In genomic region chr18:21735452-21736015, GRCh38 we compare ENCODE assay signal across 8 cellular contexts. TPM values are rescaled to one million over a fixed set of nuclear protein-coding genes. Genes with fewer than 3 reads are reported as not detected.
DNase-seq lines count a peak whose midpoint lies in the region; ATAC-seq lines count a peak whose summit lies in the region.

No MANE protein-coding gene starts in this region.

- DNase-seq in HCEC 1CT (peak; percentile 23), T-helper 22 cell (ENCODE audit: low read depth) (peak; percentile 42), neuronal stem cell (ENCODE audit: low spot score) (no peak), NCI-H1092 (lab: John Stamatoyannopoulos, UW) (no peak), retina (no peak), NCI-H1105 treated with DMSO at 0.1 percent for 48 hours (lab: John Stamatoyannopoulos, UW) (no peak)
- peak; percentile 29 for DNase-seq in effector CD4-positive, alpha-beta T cell

- no peak overlapping the region for H3K4me3 ChIP-seq in neuronal stem cell (ENCODE audit: low read length in 2 of 2)

- H4K91ac ChIP-seq in neuronal stem cell (ENCODE audit: low read depth, low read length, poor library complexity) = no peak overlapping the region

- no peak overlapping the region for H3K23ac ChIP-seq in neuronal stem cell (ENCODE audit: low read depth, low read length, poor library complexity)

- no CpG with 5 or more reads among the region's 12 CpGs for WGBS in neuronal stem cell (ENCODE audit: extremely low coverage in 2 of 2, insufficient read length in 2 of 2, insufficient replicate concordance in 1 of 2), 2 donors

- no peaks in the 10 kb centered on the region for H3K79me1 ChIP-seq in neuronal stem cell (ENCODE audit: low read depth, low read length)

- no peaks in the 10 kb centered on the region for H3K36me3 ChIP-seq in neuronal stem cell (replicated peaks in 1 of 2; ENCODE audit: control insufficient read depth in 2 of 2, insufficient read depth in 2 of 2, low read length in 2 of 2)

- no peak overlapping the region for H2BK120ac ChIP-seq in neuronal stem cell (ENCODE audit: low read depth, low read length)

- ATAC-seq in HG03520 (IDR thresholded peaks at IDR 0.05; ENCODE audit: unreplicated experiment) = no peak

- no peak overlapping the region for H3K9ac ChIP-seq in neuronal stem cell (ENCODE audit: low read depth, low read length, poor library complexity)

- no peak overlapping the region for H3K27ac ChIP-seq in neuronal stem cell (replicated peaks; ENCODE audit: low read length)

- no peak overlapping the region for H2AK5ac ChIP-seq in neuronal stem cell (ENCODE audit: low read depth, low read length)

- H3K14ac ChIP-seq in neuronal stem cell (ENCODE audit: low read length) = no peak overlapping the region

- no peak overlapping the region for H3K18ac ChIP-seq in neuronal stem cell (ENCODE audit: low read length)

- H3K4me1 ChIP-seq in neuronal stem cell (ENCODE audit: control insufficient read depth in 2 of 2, insufficient read depth in 1 of 2, low read depth in 1 of 2, low read length in 2 of 2) = peaks cover 1 to 3% of the 10 kb centered on the region in 2 donors

- no peak overlapping the region for H2BK5ac ChIP-seq in neuronal stem cell (ENCODE audit: low read length)

- H4K8ac ChIP-seq in neuronal stem cell (ENCODE audit: low read depth, low read length) = no peak overlapping the region

- H3K4ac ChIP-seq in neuronal stem cell (ENCODE audit: low read length) = no peak overlapping the region

- no peak overlapping the region for H2BK12ac ChIP-seq in neuronal stem cell (ENCODE audit: low read length)

- peak overlapping the region; percentile 83 for H2AFZ ChIP-seq in neuronal stem cell (ENCODE audit: low read length)

- no peak overlapping the region for H2BK15ac ChIP-seq in neuronal stem cell (ENCODE audit: low read length)

- no peak overlapping the region for H3K4me2 ChIP-seq in neuronal stem cell (ENCODE audit: insufficient read depth, low read length, poor library complexity, severe bottlenecking)

- H3K9me3 ChIP-seq in neuronal stem cell (replicated peaks in 1 of 2; ENCODE audit: control insufficient read depth in 2 of 2, insufficient read depth in 1 of 2, low read depth in 1 of 2, low read length in 2 of 2) = peaks cover 0 to 2% of the 10 kb centered on the region in 2 donors

- no peaks in the 10 kb centered on the region for H3K27me3 ChIP-seq in neuronal stem cell (ENCODE audit: control insufficient read depth in 3 of 3, insufficient read depth in 3 of 3, low read depth in 1 of 3, low read length in 3 of 3)

RNA-seq across cellular contexts. Expression of gene MIB1, which starts 5.1 kb away (rescaled TPM):
- polyA plus RNA-seq in neuronal stem cell (2013, experiment 1 of 2) = 34.4 TPM
- polyA plus RNA-seq in neuronal stem cell (2013, experiment 2 of 2) = 35.7 TPM

RNA-seq across cellular contexts. Expression of gene ABHD3, which starts 31.0 kb away (rescaled TPM):
- polyA plus RNA-seq in neuronal stem cell (2013, experiment 1 of 2) = 4.6 TPM
- polyA plus RNA-seq in neuronal stem cell (2013, experiment 2 of 2) = 4.6 TPM

Comparison
In these comparisons a context has a peak if more than half of its experiments do, and no peak if none do; other contexts are left out.
1. DNase-seq: peak in HCEC 1CT (single experiment), T-helper 22 cell (single experiment) and effector CD4-positive, alpha-beta T cell (single experiment); none in neuronal stem cell (single experiment), NCI-H1092 (single experiment), retina (single experiment) and NCI-H1105 treated with DMSO at 0.1 percent for 48 hours (single experiment).